Comparison of ENCODE assay signal across 9 cellular contexts in genomic region chr4:1081689-1082040, GRCh38. TPM values are rescaled to one million over a fixed set of nuclear protein-coding genes. Genes with fewer than 3 reads are reported as not detected.
A peak's percentile ranks its signal among the peaks of the same experiment; 100 is the strongest.
DNase-seq lines count a peak whose midpoint lies in the region; ATAC-seq lines count a peak whose summit lies in the region.
"Had no signal": no experiment of that assay in that cellular context is flagged by ENCODE, and none has a peak within 500 bp of the region (broad histone marks: within the 10 kb centered on the region; RNA-seq: fewer than 3 reads in every experiment).

No MANE protein-coding gene starts in this region.

- no peak for DNase-seq in activated naive CD4-positive, alpha-beta T cell treated with anti-CD3 and anti-CD28 coated beads, Interleukin-2, amount 50 U/mL, for 72 hours (ENCODE audit: low spot score in 2 of 2)
- no peak for DNase-seq in activated naive CD4-positive, alpha-beta T cell treated with anti-CD3 and anti-CD28 coated beads for 36 hours
- DNase-seq in NCI-H460 (ENCODE audit: extremely low read depth, low read depth) = peak; percentile 93
- peak; percentile 43 for DNase-seq in stimulated activated CD8-positive, alpha-beta memory T cell treated with anti-CD3 and anti-CD28 coated beads, Interleukin-4, amount 100 ng/mL, for 48 hours
- DNase-seq in GDM1 (lab: John Stamatoyannopoulos, UW) = no peak
- DNase-seq in head of caudate nucleus = no peak
- DNase-seq: activated effector memory CD4-positive, alpha-beta T cell treated with anti-CD3 and anti-CD28 coated beads, Interleukin-2, amount 50 U/mL, for 16 hours had no signal

- intact Hi-C loops in activated naive CD4-positive, alpha-beta T cell treated with anti-CD3 and anti-CD28 coated beads for 36 hours (cut with micrococcal nuclease) = no loop called here
- intact Hi-C loops in dendritic cell treated with granulocyte-macrophage colony-stimulating factor and Interleukin-4, amounts not matched to agents 40 ng/mL and 50 ng/mL, for 4 days (cut with micrococcal nuclease) = no loop called here
- intact Hi-C loops in head of caudate nucleus (cut with DNase I) = no loop called here

- CTCF ChIA-PET in activated naive CD4-positive, alpha-beta T cell treated with anti-CD3 and anti-CD28 coated beads for 36 hours (lab: Charles Lee) = no interaction called here

- no peaks in the 10 kb centered on the region for H3K36me3 Mint-ChIP-seq in activated naive CD4-positive, alpha-beta T cell treated with anti-CD3 and anti-CD28 coated beads, Interleukin-2, amount 50 U/mL, for 72 hours
- no peaks in the 10 kb centered on the region for H3K36me3 Mint-ChIP-seq in activated naive CD4-positive, alpha-beta T cell treated with anti-CD3 and anti-CD28 coated beads for 36 hours (ENCODE audit: low read depth)
- no peaks in the 10 kb centered on the region for H3K36me3 Mint-ChIP-seq in dendritic cell treated with granulocyte-macrophage colony-stimulating factor and Interleukin-4, amounts not matched to agents 40 ng/mL and 50 ng/mL, for 4 days (ENCODE audit: low read depth)

- peak overlapping the region in 1 of 2 donors; percentile 67 for H3K27ac Mint-ChIP-seq in activated naive CD4-positive, alpha-beta T cell treated with anti-CD3 and anti-CD28 coated beads, Interleukin-2, amount 50 U/mL, for 72 hours
- H3K27ac Mint-ChIP-seq in activated naive CD4-positive, alpha-beta T cell treated with anti-CD3 and anti-CD28 coated beads for 36 hours = no peak overlapping the region
- H3K27ac Mint-ChIP-seq in dendritic cell treated with granulocyte-macrophage colony-stimulating factor and Interleukin-4, amounts not matched to agents 40 ng/mL and 50 ng/mL, for 4 days = peak overlapping the region; percentile 39

- peak; percentile 82 to 83 for ATAC-seq in activated naive CD4-positive, alpha-beta T cell treated with anti-CD3 and anti-CD28 coated beads, Interleukin-2, amount 50 U/mL, for 72 hours
- ATAC-seq in HG03039 (IDR thresholded peaks at IDR 0.05; ENCODE audit: unreplicated experiment) = no peak

- no peaks in the 10 kb centered on the region for H3K9me3 Mint-ChIP-seq in activated naive CD4-positive, alpha-beta T cell treated with anti-CD3 and anti-CD28 coated beads, Interleukin-2, amount 50 U/mL, for 72 hours
- no peaks in the 10 kb centered on the region for H3K9me3 Mint-ChIP-seq in activated naive CD4-positive, alpha-beta T cell treated with anti-CD3 and anti-CD28 coated beads for 36 hours
- no peaks in the 10 kb centered on the region for H3K9me3 Mint-ChIP-seq in dendritic cell treated with granulocyte-macrophage colony-stimulating factor and Interleukin-4, amounts not matched to agents 40 ng/mL and 50 ng/mL, for 4 days

- H3K27me3 Mint-ChIP-seq in activated naive CD4-positive, alpha-beta T cell treated with anti-CD3 and anti-CD28 coated beads for 36 hours (ENCODE audit: low read depth) = peaks cover 19% of the 10 kb centered on the region
- peaks cover 14% of the 10 kb centered on the region for H3K27me3 Mint-ChIP-seq in dendritic cell treated with granulocyte-macrophage colony-stimulating factor and Interleukin-4, amounts not matched to agents 40 ng/mL and 50 ng/mL, for 4 days

- no peaks in the 10 kb centered on the region for H3K4me1 Mint-ChIP-seq in activated naive CD4-positive, alpha-beta T cell treated with anti-CD3 and anti-CD28 coated beads for 36 hours (ENCODE audit: low read depth)
- peaks cover 25% of the 10 kb centered on the region for H3K4me1 Mint-ChIP-seq in dendritic cell treated with granulocyte-macrophage colony-stimulating factor and Interleukin-4, amounts not matched to agents 40 ng/mL and 50 ng/mL, for 4 days (ENCODE audit: low read depth)

- H3K4me3 Mint-ChIP-seq in activated naive CD4-positive, alpha-beta T cell treated with anti-CD3 and anti-CD28 coated beads for 36 hours = no peak overlapping the region
- no peak overlapping the region for H3K4me3 Mint-ChIP-seq in dendritic cell treated with granulocyte-macrophage colony-stimulating factor and Interleukin-4, amounts not matched to agents 40 ng/mL and 50 ng/mL, for 4 days

RNA-seq across cellular contexts. Expression of gene RNF212, which starts 31.7 kb away (rescaled TPM):
- 1 to 10 TPM; 3.5 to 4.5 TPM for total RNA-seq in activated naive CD4-positive, alpha-beta T cell treated with anti-CD3 and anti-CD28 coated beads, Interleukin-2, amount 50 U/mL, for 72 hours
- 1 to 10 TPM in 1 of 2 experiments, under 1 TPM in 1; 0.98 to 2.2 TPM for total RNA-seq in activated naive CD4-positive, alpha-beta T cell treated with anti-CD3 and anti-CD28 coated beads for 36 hours
- total RNA-seq in NCI-H460 (2014; rRNA removed; shearing (Covaris generic)) = 9.9 and 13.3 TPM in 2 replicates
- 2.4 and 16.1 TPM in 2 replicates for polyA plus RNA-seq in NCI-H460 (2014; cell fraction: nucleus; rRNA removed)

Comparison
In these comparisons a context has a peak if more than half of its experiments do, and no peak if none do; other contexts are left out.
1. DNase-seq: peak in NCI-H460 (single experiment) and stimulated activated CD8-positive, alpha-beta memory T cell treated with anti-CD3 and anti-CD28 coated beads, Interleukin-4, amount 100 ng/mL, for 48 hours (single experiment); none in activated naive CD4-positive, alpha-beta T cell treated with anti-CD3 and anti-CD28 coated beads, Interleukin-2, amount 50 U/mL, for 72 hours (0 of 2), activated naive CD4-positive, alpha-beta T cell treated with anti-CD3 and anti-CD28 coated beads for 36 hours (single experiment), GDM1 (single experiment) and head of caudate nucleus (0 of 42).